8 cellular contexts compared by ENCODE assay signal in the genomic region with DNA sequence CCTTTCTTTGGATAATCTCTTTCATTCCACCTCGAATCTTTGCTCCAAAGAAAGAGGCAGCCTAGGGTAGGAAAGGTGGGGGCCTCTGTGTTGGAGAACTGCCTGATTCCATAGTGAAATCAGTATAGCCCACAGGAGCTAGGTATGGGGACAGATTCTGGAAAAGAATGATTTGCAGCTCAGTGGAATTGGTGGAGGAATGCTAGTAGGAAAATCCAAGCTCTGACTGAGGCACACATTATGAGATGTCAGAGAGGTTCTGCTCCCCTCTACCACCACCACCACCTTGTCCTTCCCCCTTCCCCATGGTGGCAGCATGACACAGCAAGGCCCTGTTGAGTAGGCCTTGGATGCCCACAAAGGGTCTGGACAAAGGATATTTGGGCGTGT. TPM values are rescaled to one million over a fixed set of nuclear protein-coding genes. Genes with fewer than 3 reads are reported as not detected.
A peak's percentile ranks its signal among the peaks of the same experiment; 100 is the strongest.
DNase-seq lines count a peak whose midpoint lies in the region; ATAC-seq and TF ChIP-seq lines count a peak whose summit lies in the region.

No MANE protein-coding gene starts in this region.

- TF ChIP-seq CTCF in esophagus squamous epithelium (IDR thresholded peaks at IDR 0.05), result no peak

- no peaks in the 10 kb centered on the region for H3K27me3 ChIP-seq in esophagus squamous epithelium

- peaks cover 4% of the 10 kb centered on the region for H3K36me3 ChIP-seq in KOPT-K1 (ENCODE audit: insufficient read depth, low read length)
- peaks cover 0 to 17% (median 0%) of the 10 kb centered on the region in 3 donors for H3K36me3 ChIP-seq in esophagus squamous epithelium

- peaks cover 48% of the 10 kb centered on the region for H3K4me1 Mint-ChIP-seq in activated naive CD8-positive, alpha-beta T cell treated with anti-CD3 and anti-CD28 coated beads, Interleukin-2, amount 50 U/mL, for 24 hours
- H3K4me1 Mint-ChIP-seq in naive thymus-derived CD8-positive, alpha-beta T cell, result peaks cover 29 to 59% (median 41%) of the 10 kb centered on the region in 4 donors

- intact Hi-C loops in esophagus squamous epithelium (cut with DNase I), result no loop called here

- TF ChIP-seq POLR2A in esophagus squamous epithelium (IDR thresholded peaks at IDR 0.05), result no peak

- H3K4me1 ChIP-seq in esophagus squamous epithelium, result peaks cover 20 to 42% (median 30%) of the 10 kb centered on the region in 3 donors

- peak overlapping the region; percentile 96 for H3K27ac Mint-ChIP-seq in activated naive CD8-positive, alpha-beta T cell treated with anti-CD3 and anti-CD28 coated beads, Interleukin-2, amount 50 U/mL, for 24 hours
- H3K27ac Mint-ChIP-seq in naive thymus-derived CD8-positive, alpha-beta T cell, result peak overlapping the region; percentile 88 to 99 (median 96)

- H3K27me3 Mint-ChIP-seq in activated naive CD8-positive, alpha-beta T cell treated with anti-CD3 and anti-CD28 coated beads, Interleukin-2, amount 50 U/mL, for 24 hours, result no peaks in the 10 kb centered on the region
- H3K27me3 Mint-ChIP-seq in naive thymus-derived CD8-positive, alpha-beta T cell, result no peaks in the 10 kb centered on the region

- H3K4me3 ChIP-seq in esophagus squamous epithelium, result no peak overlapping the region

- DNase-seq in Caki2 (ENCODE audit: low read depth) (peak; percentile 74), NOMO-1 (lab: John Stamatoyannopoulos, UW; ENCODE audit: unreplicated experiment in 2 of 2) (no peak), SIG-M5 (lab: John Stamatoyannopoulos, UW) (no peak), esophagus squamous epithelium (lab: John Stamatoyannopoulos, UW) (no peak)
- DNase-seq in activated naive CD8-positive, alpha-beta T cell treated with anti-CD3 and anti-CD28 coated beads, Interleukin-2, amount 50 U/mL, for 24 hours, result no peak
- no peak for DNase-seq in naive thymus-derived CD8-positive, alpha-beta T cell
- DNase-seq in activated CD4-positive, alpha-beta T cell treated with anti-CD3 and anti-CD28 coated beads for 48 hours, result no peak

- POLR2A ChIA-PET in naive thymus-derived CD8-positive, alpha-beta T cell (lab: Charles Lee), result interaction anchor here (0.7 to 10.8 kb wide), 4 partner anchors 9 to 55 kb away, joined by 4 to 264 read pairs (median 116); partner anchors contain the start of genes C1orf56, GABPB2 and MINDY1

- H3K36me3 Mint-ChIP-seq in activated naive CD8-positive, alpha-beta T cell treated with anti-CD3 and anti-CD28 coated beads, Interleukin-2, amount 50 U/mL, for 24 hours (ENCODE audit: low read depth), result peaks cover 29% of the 10 kb centered on the region
- H3K36me3 Mint-ChIP-seq in naive thymus-derived CD8-positive, alpha-beta T cell, result peaks cover 23 to 29% (median 23%) of the 10 kb centered on the region in 3 donors

- peak overlapping the region; percentile 84 for H3K27ac ChIP-seq in KOPT-K1 (ENCODE audit: low read depth, low read length, poor library complexity, severe bottlenecking)
- peak overlapping the region in 1 of 4 donors; percentile 99 for H3K27ac ChIP-seq in esophagus squamous epithelium

- H3K4me3 Mint-ChIP-seq in activated naive CD8-positive, alpha-beta T cell treated with anti-CD3 and anti-CD28 coated beads, Interleukin-2, amount 50 U/mL, for 24 hours, result peak overlapping the region; percentile 97
- peak overlapping the region; percentile 93 to 100 (median 98) for H3K4me3 Mint-ChIP-seq in naive thymus-derived CD8-positive, alpha-beta T cell

- WGBS in esophagus squamous epithelium, 2 donors, result 65 to 73% methylated on average over 1 to 2 of the region's 2 CpGs

- no peaks in the 10 kb centered on the region for H3K9me3 Mint-ChIP-seq in activated naive CD8-positive, alpha-beta T cell treated with anti-CD3 and anti-CD28 coated beads, Interleukin-2, amount 50 U/mL, for 24 hours
- H3K9me3 Mint-ChIP-seq in naive thymus-derived CD8-positive, alpha-beta T cell, result no peaks in the 10 kb centered on the region

- ATAC-seq in activated naive CD8-positive, alpha-beta T cell treated with anti-CD3 and anti-CD28 coated beads, Interleukin-2, amount 50 U/mL, for 24 hours, result no peak
- no peak for ATAC-seq in naive thymus-derived CD8-positive, alpha-beta T cell

- in situ Hi-C loops in Caki2 (cut with HindIII; ENCODE audit: low pct_unique_long_range_greater_than_20kb, low sequenced_read_pairs), result no loop called here

- H3K9me3 ChIP-seq in KOPT-K1 (ENCODE audit: insufficient read depth, low read length, poor library complexity, severe bottlenecking), result no peaks in the 10 kb centered on the region
- H3K9me3 ChIP-seq in esophagus squamous epithelium, result no peaks in the 10 kb centered on the region

RNA-seq across cellular contexts. Expression of gene MLLT11, which starts 0.8 kb away (rescaled TPM):
- total RNA-seq in Caki2 (2014; rRNA removed; shearing (Covaris generic); ENCODE audit: low replicate concordance), result 19.9 and 28.8 TPM in 2 replicates
- total RNA-seq in naive thymus-derived CD8-positive, alpha-beta T cell, result 1 to 10 TPM; 4.9 to 5.8 TPM
- 1 to 10 TPM; 6.7 to 7.5 (median 7.4) TPM for polyA plus RNA-seq in naive thymus-derived CD8-positive, alpha-beta T cell
- 1 to 10 TPM in 2 of 4 donors, under 1 TPM in 2; 0.38 to 1.6 (median 0.92) TPM for total RNA-seq in esophagus squamous epithelium

RNA-seq across cellular contexts. Expression of gene CDC42SE1, which starts 1.6 kb away (rescaled TPM):
- total RNA-seq in Caki2 (2014; rRNA removed; shearing (Covaris generic); ENCODE audit: low replicate concordance), result 47.6 and 54.9 TPM in 2 replicates
- total RNA-seq in naive thymus-derived CD8-positive, alpha-beta T cell, result 100 to 1,000 TPM; 482 TPM
- polyA plus RNA-seq in naive thymus-derived CD8-positive, alpha-beta T cell, result 10 to 100 TPM; 77.9 to 89.3 (median 80.9) TPM
- total RNA-seq in esophagus squamous epithelium, result 100 to 1,000 TPM in 3 of 4 donors, 10 to 100 TPM in 1; 86.7 to 128 (median 115) TPM

RNA-seq across cellular contexts. Expression of gene GABPB2, which starts 9.6 kb away (rescaled TPM):
- 7.7 and 9.2 TPM in 2 replicates for total RNA-seq in Caki2 (2014; rRNA removed; shearing (Covaris generic); ENCODE audit: low replicate concordance)
- 10 to 100 TPM; 39.6 to 43.8 TPM for total RNA-seq in naive thymus-derived CD8-positive, alpha-beta T cell
- polyA plus RNA-seq in naive thymus-derived CD8-positive, alpha-beta T cell, result 10 to 100 TPM in 1 of 3 donors, 1 to 10 TPM in 2; 4.8 to 16.4 (median 5.4) TPM
- total RNA-seq in esophagus squamous epithelium, result 10 to 100 TPM in 3 of 4 donors, 1 to 10 TPM in 1; 7.1 to 15.8 (median 11.0) TPM

RNA-seq across cellular contexts. Expression of gene C1orf56, which starts 13.5 kb away (rescaled TPM):
- total RNA-seq in Caki2 (2014; rRNA removed; shearing (Covaris generic); ENCODE audit: low replicate concordance), result 0.84 and 1.9 TPM in 2 replicates
- total RNA-seq in naive thymus-derived CD8-positive, alpha-beta T cell, result 1 to 10 TPM; 4.2 to 4.4 TPM
- 1 to 10 TPM; 2.6 to 5.2 (median 4.5) TPM for polyA plus RNA-seq in naive thymus-derived CD8-positive, alpha-beta T cell
- 1 to 10 TPM in 3 of 4 donors, under 1 TPM in 1; 0.23 to 3.2 (median 2.3) TPM for total RNA-seq in esophagus squamous epithelium

RNA-seq across cellular contexts. Expression of gene BNIPL, which starts 24.6 kb away (rescaled TPM):
- total RNA-seq in Caki2 (2014; rRNA removed; shearing (Covaris generic); ENCODE audit: low replicate concordance), result not detected in 2 replicates
- total RNA-seq in naive thymus-derived CD8-positive, alpha-beta T cell, result 1 to 10 TPM; 3.8 to 5.3 TPM
- under 1 TPM in 2 of 3 donors, not detected in 1; 0.15 to 0.30 TPM for polyA plus RNA-seq in naive thymus-derived CD8-positive, alpha-beta T cell
- total RNA-seq in esophagus squamous epithelium, result 100 to 1,000 TPM in 1 of 4 donors, 10 to 100 TPM in 3; 52.7 to 168 (median 96.1) TPM
